ENCODE assay signal across 1 cellular context in the genomic region with DNA sequence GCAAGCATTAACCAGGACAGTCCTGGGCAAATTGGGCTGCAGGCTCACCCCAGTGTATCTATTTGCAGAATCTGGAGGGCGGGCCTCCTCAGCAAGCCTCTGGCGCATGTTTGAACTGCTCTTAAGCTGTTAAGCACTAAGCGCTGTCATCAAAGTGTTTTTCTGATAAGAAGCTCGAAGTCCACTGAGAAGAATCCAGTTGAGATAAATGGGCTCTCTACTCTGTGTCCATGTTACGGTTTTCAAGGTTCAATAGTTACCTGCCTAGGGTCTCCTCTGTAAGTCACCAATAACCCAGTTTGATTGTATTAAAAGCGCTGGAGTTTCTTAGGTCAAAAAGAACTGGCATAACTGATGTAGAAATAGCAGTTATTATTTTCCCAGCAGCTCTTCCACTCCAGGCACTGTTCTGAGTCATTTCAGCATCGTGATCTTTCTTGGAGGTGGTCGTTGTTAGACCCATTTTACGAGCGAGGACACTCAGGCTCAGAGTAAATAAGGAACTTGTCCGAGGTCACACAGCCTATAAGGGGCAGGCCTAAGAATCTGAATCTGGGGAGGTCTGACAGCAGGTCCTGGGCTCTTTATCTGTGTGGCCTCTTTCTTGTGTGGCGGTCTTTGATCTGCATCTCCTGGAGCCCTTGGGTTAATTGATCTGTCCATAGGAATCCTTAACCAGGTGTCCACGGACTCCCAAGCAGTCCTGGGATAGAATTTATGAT.
TF ChIP-seq lines count a peak whose summit lies in the region.

No MANE protein-coding gene starts in this region.

TF ChIP-seq in HepG2, 621 proteins besides CTCF, POLR2A, EP300 and RAD21 (continued from another document and continues in another):
- TF ChIP-seq LRRFIP1 (CRISPR knock-in tag; conservative IDR thresholded peaks at IDR 0.05): no peak; the same call in 1 of the 2 replicates
- TF ChIP-seq PRMT3 (CRISPR knock-in tag; IDR thresholded peaks at IDR 0.05; ENCODE audit: borderline replicate concordance, low read depth): no peak; the same call in 1 of the 2 replicates
- peak; percentile 78; the same call in 1 of the 2 replicates for TF ChIP-seq SOX13 (IDR thresholded peaks at IDR 0.05)
- peak in 1 of 2 experiments; percentile 96; a peak in 2 of 4 replicates for TF ChIP-seq SOX13 (CRISPR knock-in tag; conservative IDR thresholded peaks at IDR 0.05 in 1 of 2, IDR thresholded peaks at IDR 0.05 in 1 of 2)
- peak; percentile 85 for TF ChIP-seq BORCS8-MEF2B (CRISPR knock-in tag; IDR thresholded peaks at IDR 0.05)
- no peak for TF ChIP-seq TEAD2 (CRISPR knock-in tag; IDR thresholded peaks at IDR 0.05)
- TF ChIP-seq, protein P1, sequence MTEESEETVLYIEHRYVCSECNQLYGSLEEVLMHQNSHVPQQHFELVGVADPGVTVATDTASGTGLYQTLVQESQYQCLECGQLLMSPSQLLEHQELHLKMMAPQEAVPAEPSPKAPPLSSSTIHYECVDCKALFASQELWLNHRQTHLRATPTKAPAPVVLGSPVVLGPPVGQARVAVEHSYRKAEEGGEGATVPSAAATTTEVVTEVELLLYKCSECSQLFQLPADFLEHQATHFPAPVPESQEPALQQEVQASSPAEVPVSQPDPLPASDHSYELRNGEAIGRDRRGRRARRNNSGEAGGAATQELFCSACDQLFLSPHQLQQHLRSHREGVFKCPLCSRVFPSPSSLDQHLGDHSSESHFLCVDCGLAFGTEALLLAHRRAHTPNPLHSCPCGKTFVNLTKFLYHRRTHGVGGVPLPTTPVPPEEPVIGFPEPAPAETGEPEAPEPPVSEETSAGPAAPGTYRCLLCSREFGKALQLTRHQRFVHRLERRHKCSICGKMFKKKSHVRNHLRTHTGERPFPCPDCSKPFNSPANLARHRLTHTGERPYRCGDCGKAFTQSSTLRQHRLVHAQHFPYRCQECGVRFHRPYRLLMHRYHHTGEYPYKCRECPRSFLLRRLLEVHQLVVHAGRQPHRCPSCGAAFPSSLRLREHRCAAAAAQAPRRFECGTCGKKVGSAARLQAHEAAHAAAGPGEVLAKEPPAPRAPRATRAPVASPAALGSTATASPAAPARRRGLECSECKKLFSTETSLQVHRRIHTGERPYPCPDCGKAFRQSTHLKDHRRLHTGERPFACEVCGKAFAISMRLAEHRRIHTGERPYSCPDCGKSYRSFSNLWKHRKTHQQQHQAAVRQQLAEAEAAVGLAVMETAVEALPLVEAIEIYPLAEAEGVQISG (CRISPR knock-in tag; IDR thresholded peaks at IDR 0.05): peak; percentile 78
- no peak for TF ChIP-seq ZNF512B (CRISPR knock-in tag; IDR thresholded peaks at IDR 0.05; ENCODE audit: borderline replicate concordance)
- TF ChIP-seq ZNF510 (CRISPR knock-in tag; IDR thresholded peaks at IDR 0.05; ENCODE audit: low read depth): no peak; the same call in 1 of the 2 replicates
- TF ChIP-seq, protein P2, sequence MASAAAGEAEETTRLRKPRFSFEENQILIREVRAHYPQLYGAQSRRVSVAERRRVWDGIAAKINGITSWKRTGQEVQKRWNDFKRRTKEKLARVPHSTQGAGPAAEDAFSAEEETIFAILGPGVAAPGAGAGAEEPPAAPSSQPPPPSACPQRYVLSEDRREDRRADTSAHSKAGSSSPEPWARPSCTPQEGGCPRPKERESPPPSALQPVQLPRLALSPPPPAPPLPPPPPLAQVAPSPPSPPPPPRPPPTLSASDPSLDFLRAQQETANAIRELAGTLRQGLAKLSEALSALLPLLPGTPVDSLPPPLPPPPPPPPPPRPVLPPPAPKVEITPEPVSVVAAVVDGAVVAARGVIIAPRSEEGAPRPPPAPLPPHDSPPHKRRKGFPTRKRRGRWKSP (CRISPR knock-in tag; IDR thresholded peaks at IDR 0.05): peak; percentile 85; the same call in 1 of the 2 replicates
- TF ChIP-seq ZSCAN22 (CRISPR knock-in tag; IDR thresholded peaks at IDR 0.05): 0 out of 2 replicates have a peak, but pooled peaks have one; percentile 60
- TF ChIP-seq ZBTB25 (CRISPR knock-in tag; IDR thresholded peaks at IDR 0.05): peak; percentile 74
- TF ChIP-seq ZNF879 (CRISPR knock-in tag; IDR thresholded peaks at IDR 0.05): no peak; the same call in 1 of the 2 replicates
- TF ChIP-seq, protein P3, sequence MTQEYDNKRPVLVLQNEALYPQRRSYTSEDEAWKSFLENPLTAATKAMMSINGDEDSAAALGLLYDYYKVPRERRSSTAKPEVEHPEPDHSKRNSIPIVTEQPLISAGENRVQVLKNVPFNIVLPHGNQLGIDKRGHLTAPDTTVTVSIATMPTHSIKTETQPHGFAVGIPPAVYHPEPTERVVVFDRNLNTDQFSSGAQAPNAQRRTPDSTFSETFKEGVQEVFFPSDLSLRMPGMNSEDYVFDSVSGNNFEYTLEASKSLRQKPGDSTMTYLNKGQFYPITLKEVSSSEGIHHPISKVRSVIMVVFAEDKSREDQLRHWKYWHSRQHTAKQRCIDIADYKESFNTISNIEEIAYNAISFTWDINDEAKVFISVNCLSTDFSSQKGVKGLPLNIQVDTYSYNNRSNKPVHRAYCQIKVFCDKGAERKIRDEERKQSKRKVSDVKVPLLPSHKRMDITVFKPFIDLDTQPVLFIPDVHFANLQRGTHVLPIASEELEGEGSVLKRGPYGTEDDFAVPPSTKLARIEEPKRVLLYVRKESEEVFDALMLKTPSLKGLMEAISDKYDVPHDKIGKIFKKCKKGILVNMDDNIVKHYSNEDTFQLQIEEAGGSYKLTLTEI (CRISPR knock-in tag; conservative IDR thresholded peaks at IDR 0.05): no peak
- no peak for TF ChIP-seq ZNF552 (CRISPR knock-in tag; IDR thresholded peaks at IDR 0.05; ENCODE audit: borderline replicate concordance)
- 0 out of 2 replicates have a peak, but pooled peaks have one; percentile 37 for TF ChIP-seq SP140L (CRISPR knock-in tag; IDR thresholded peaks at IDR 0.05; ENCODE audit: borderline replicate concordance)
- no peak for TF ChIP-seq ZNF891 (CRISPR knock-in tag; IDR thresholded peaks at IDR 0.05)
- TF ChIP-seq TCF7 (IDR thresholded peaks at IDR 0.05; ENCODE audit: low read depth): peak; percentile 99
- no peak for TF ChIP-seq DDIT3 (CRISPR knock-in tag; IDR thresholded peaks at IDR 0.05)
- no peak for TF ChIP-seq ZFP36L2 (CRISPR knock-in tag; IDR thresholded peaks at IDR 0.05)
- TF ChIP-seq, protein P4, sequence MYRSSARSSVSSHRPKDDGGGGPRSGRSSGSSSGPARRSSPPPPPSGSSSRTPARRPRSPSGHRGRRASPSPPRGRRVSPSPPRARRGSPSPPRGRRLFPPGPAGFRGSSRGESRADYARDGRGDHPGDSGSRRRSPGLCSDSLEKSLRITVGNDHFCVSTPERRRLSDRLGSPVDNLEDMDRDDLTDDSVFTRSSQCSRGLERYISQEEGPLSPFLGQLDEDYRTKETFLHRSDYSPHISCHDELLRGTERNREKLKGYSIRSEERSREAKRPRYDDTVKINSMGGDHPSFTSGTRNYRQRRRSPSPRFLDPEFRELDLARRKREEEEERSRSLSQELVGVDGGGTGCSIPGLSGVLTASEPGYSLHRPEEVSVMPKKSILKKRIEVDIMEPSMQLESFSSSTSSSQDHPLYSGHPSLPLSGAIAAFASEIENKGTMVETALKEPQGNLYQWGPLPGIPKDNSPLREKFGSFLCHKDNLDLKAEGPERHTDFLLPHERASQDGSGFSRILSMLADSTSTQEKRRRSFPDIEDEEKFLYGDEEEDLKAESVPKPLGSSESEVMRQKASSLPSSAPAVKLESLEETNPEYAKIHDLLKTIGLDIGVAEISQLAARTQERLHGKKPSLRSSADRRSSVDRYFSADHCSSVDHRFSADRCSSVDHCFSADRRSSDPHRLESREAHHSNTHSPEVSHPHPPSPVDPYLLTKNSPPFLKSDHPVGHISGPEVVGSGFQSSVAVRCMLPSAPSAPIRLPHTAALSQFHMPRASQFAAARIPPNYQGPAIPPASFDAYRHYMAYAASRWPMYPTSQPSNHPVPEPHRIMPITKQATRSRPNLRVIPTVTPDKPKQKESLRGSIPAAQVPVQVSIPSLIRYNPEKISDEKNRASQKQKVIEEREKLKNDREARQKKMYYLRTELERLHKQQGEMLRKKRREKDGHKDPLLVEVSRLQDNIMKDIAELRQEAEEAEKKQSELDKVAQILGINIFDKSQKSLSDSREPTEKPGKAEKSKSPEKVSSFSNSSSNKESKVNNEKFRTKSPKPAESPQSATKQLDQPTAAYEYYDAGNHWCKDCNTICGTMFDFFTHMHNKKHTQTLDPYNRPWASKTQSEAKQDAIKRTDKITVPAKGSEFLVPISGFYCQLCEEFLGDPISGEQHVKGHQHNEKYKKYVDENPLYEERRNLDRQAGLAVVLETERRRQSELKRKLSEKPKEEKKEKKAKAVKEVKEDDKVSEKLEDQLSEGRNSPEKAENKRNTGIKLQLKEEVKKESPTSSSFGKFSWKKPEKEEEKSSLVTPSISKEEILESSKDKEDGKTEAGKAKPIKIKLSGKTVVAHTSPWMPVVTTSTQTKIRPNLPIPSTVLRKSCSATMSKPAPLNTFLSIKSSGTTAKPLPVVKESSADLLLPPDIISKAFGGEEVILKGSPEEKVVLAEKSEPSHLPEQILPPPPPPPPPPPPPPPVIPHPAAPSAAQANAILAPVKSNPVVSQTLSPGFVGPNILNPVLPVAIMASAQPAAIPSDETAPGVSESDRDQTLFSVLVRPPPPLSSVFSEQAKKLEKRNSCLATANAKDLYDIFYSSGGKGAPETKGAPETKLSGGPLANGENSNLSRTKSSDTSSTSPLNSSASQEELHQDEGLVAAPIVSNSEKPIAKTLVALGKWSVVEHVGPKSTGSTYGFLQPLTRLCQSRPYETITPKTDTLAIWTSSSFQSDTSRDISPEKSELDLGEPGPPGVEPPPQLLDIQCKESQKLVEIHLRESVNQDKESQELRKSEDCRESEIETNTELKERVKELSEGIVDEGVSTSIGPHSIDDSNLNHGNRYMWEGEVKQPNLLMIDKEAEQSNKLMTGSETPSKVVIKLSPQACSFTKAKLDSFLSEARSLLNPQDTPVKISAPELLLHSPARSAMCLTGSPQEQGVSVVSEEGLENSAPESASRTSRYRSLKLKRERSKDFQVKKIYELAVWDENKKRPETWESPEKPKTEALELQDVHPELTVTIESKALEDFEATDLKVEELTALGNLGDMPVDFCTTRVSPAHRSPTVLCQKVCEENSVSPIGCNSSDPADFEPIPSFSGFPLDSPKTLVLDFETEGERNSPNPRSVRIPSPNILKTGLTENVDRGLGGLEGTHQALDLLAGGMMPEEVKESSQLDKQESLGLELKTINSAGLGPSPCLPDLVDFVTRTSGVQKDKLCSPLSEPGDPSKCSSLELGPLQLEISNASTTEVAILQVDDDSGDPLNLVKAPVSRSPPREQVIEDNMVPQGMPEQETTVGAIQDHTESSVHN (CRISPR knock-in tag; IDR thresholded peaks at IDR 0.05): no peak
